ENCODE assay signal across 9 cellular contexts in the genomic region with DNA sequence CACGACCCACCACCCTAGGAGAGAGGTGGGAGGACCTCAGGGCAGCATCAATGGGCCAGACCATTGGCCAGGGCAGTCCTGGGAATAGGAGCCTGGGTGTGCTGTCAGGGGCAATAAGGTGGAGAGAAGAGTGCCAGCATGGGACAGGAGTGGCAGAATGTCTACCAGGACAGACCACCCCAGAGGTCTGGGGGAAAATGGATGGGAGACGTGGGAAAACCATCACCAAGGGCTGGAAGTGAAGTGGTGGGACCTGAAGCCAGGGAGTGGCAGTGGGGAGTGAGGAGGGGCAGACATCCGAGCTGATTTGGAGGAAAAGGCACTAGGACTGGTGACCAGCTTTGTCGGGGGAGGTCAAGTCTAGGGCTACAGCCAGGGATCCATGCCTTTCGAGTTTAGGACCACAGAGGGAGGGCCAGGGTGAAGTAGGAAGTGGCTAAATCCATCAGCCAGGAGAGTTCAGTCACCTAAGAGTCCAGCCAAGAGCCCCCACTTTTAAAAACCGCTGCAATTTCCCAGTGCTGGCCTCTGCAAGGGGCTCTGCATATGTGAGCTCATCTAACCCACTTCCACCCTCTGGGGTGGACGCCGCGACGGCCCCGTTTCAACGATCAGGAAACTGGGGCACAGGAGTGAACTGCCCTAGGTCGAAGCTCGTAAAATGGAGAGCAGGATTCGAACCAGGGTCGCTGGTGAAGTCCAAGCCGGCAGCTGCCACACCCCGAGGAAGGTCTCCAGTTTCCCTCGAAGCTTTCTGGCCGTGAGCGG. TPM values are rescaled to one million over a fixed set of nuclear protein-coding genes. Genes with fewer than 3 reads are reported as not detected.
DNase-seq lines count a peak whose midpoint lies in the region; ATAC-seq, FAIRE-seq and TF ChIP-seq lines count a peak whose summit lies in the region.
"Had no signal": no experiment of that assay in that cellular context is flagged by ENCODE, and none has a peak within 500 bp of the region (broad histone marks: within the 10 kb centered on the region; RNA-seq: fewer than 3 reads in every experiment).

No MANE protein-coding gene starts in this region.

- in situ Hi-C loops in K562 (cut with MboI) (no loop called here), HAP-1 (cut with MboI; ENCODE audit: low sequenced_read_pairs) (no loop called here)

- H3K4me3 ChIP-seq in HUES64 (ENCODE audit: low read length) (peak overlapping the region; percentile 65), K562 (no peak overlapping the region), keratinocyte (ENCODE audit: control insufficient read depth in 2 of 3, extremely low read depth in 1 of 3, insufficient read depth in 2 of 3, low read depth in 1 of 3, low read length in 3 of 3) (peak overlapping the region; percentile 56 to 76 (median 68)), HAP-1 (no peak overlapping the region)

- WGBS in HUES64, result 33% methylated on average over 21 of the region's 21 CpGs
- WGBS in K562 (ENCODE audit: insufficient coverage, low coverage, missing lambda C conversion rate), result 8% methylated on average over 21 of the region's 21 CpGs

- no peak for FAIRE-seq in K562 (lab: Jason Lieb, UNC)
- peak; percentile 39 for FAIRE-seq in keratinocyte (lab: Jason Lieb, UNC)

- ATAC-seq in K562, result no peak
- peak; percentile 5 for ATAC-seq in stimulated activated naive CD8-positive, alpha-beta T cell treated with anti-CD3 and anti-CD28 coated beads, Interleukin-15, amount 100 ng/mL, for 72 hours

- H3K4me2 ChIP-seq in K562 (ENCODE audit: insufficient read depth, low read length), result peak overlapping the region; percentile 49
- H3K4me2 ChIP-seq in keratinocyte (ENCODE audit: control insufficient read depth, extremely low read depth, insufficient read depth, low read depth, low read length), result peak overlapping the region; percentile 71

- H3K79me2 ChIP-seq in K562 (ENCODE audit: control insufficient read depth, insufficient read depth, low read length) (no peaks in the 10 kb centered on the region), keratinocyte (ENCODE audit: control insufficient read depth, insufficient read depth, low read length) (peaks cover 27% of the 10 kb centered on the region)

- H3K27ac ChIP-seq in HUES64 (ENCODE audit: low read depth, low read length) (no peak overlapping the region), K562 (ENCODE audit: extremely low read depth, low read depth, low read length) (no peak overlapping the region), keratinocyte (ENCODE audit: control insufficient read depth, insufficient read depth, low read length) (peak overlapping the region; percentile 94)

- no peak overlapping the region for H2AFZ ChIP-seq in K562 (ENCODE audit: low read depth, low read length)
- peak overlapping the region; percentile 91 for H2AFZ ChIP-seq in keratinocyte (ENCODE audit: control insufficient read depth, low read length)

- H3K36me3 ChIP-seq in HUES64 (ENCODE audit: insufficient read depth, low read length) (peaks cover 14% of the 10 kb centered on the region), K562 (ENCODE audit: control insufficient read depth, insufficient read depth, low read length) (no peaks in the 10 kb centered on the region), keratinocyte (ENCODE audit: control insufficient read depth in 2 of 2, extremely low read depth in 1 of 2, insufficient read depth in 2 of 2, low read length in 2 of 2) (peaks cover 0 to 6% of the 10 kb centered on the region in 2 experiments), HAP-1 (replicated peaks) (no peaks in the 10 kb centered on the region)

- TF ChIP-seq CTCF in K562 (IDR thresholded peaks at IDR 0.05 in 2 of 3, conservative IDR thresholded peaks at IDR 0.05 in 1 of 3; ENCODE audit: insufficient read depth in 2 of 3, low read depth in 1 of 3, low read length in 3 of 3), result no peak
- TF ChIP-seq CTCF in keratinocyte (optimal IDR thresholded peaks at IDR 0.05 in 1 of 3, IDR thresholded peaks at IDR 0.05 in 1 of 3, conservative IDR thresholded peaks at IDR 0.05 in 1 of 3; ENCODE audit: extremely low read depth in 1 of 3, insufficient read depth in 2 of 3, low read length in 3 of 3), result no peak

- no peak for DNase-seq in K562 (ENCODE audit: extremely low read depth in 1 of 4, low spot score in 3 of 4)
- no peak for DNase-seq in keratinocyte (ENCODE audit: low read depth, low spot score)
- no peak for DNase-seq in stimulated activated naive CD8-positive, alpha-beta T cell treated with anti-CD3 and anti-CD28 coated beads, Interleukin-15, amount 100 ng/mL, for 72 hours
- no peak for DNase-seq in NCI-H187 (lab: John Stamatoyannopoulos, UW)
- no peak for DNase-seq in stimulated activated CD4-positive, alpha-beta T cell treated with anti-CD3 and anti-CD28 coated beads, Interleukin-2, amount 100 ng/mL, for 48 hours
- no peak for DNase-seq in NK-92 treated with Interleukin-12 subunit alpha and Interleukin-12 subunit beta, amount 100 ng/mL, for 24 hours (lab: John Stamatoyannopoulos, UW)
- no peak for DNase-seq in HAP-1 (ENCODE audit: low spot score in 2 of 2)
- DNase-seq: NCI-H2029 treated with DMSO at 0.1 percent for 48 hours had no signal

- TF ChIP-seq RAD21 in K562 (CRISPR knock-in tag; conservative IDR thresholded peaks at IDR 0.05 in 1 of 2, IDR thresholded peaks at IDR 0.05 in 1 of 2), result no peak

- no peak for TF ChIP-seq EP300 in K562 (IDR thresholded peaks at IDR 0.05; ENCODE audit: low read length)

- intact Hi-C loops in K562 (cut with micrococcal nuclease), result no loop called here

- H3K9me1 ChIP-seq in K562 (ENCODE audit: control insufficient read depth, insufficient read depth, low read length) (no peaks in the 10 kb centered on the region), keratinocyte (ENCODE audit: control insufficient read depth, extremely low read depth, insufficient read depth, low read length) (no peaks in the 10 kb centered on the region)

- dilution Hi-C loops in keratinocyte (cut with MboI; ENCODE audit: extremely low pct_ligation_motif_present, low sequenced_read_pairs), result no loop called here

- H3K9me3 ChIP-seq in HUES64 (ENCODE audit: insufficient read depth, low read depth, low read length) (peaks cover 7% of the 10 kb centered on the region; the same call in 1 of the 2 replicates), K562 (replicated peaks; ENCODE audit: control insufficient read depth, insufficient read depth, low read depth, low read length) (peaks cover 7% of the 10 kb centered on the region; the same call in 1 of the 2 replicates), keratinocyte (ENCODE audit: control insufficient read depth, low read depth, low read length) (no peaks in the 10 kb centered on the region), HAP-1 (no peaks in the 10 kb centered on the region)

- H3K4me3 Mint-ChIP-seq in stimulated activated naive CD8-positive, alpha-beta T cell treated with anti-CD3 and anti-CD28 coated beads, Interleukin-15, amount 100 ng/mL, for 72 hours, result peak overlapping the region; percentile 21 to 27

- peaks cover 71% of the 10 kb centered on the region for H3K27me3 Mint-ChIP-seq in stimulated activated naive CD8-positive, alpha-beta T cell treated with anti-CD3 and anti-CD28 coated beads, Interleukin-15, amount 100 ng/mL, for 72 hours

- H3K4me1 ChIP-seq in HUES64 (ENCODE audit: insufficient read depth, low read length), result peaks cover 8% of the 10 kb centered on the region
- peaks cover 0 to 20% of the 10 kb centered on the region in 2 experiments; a peak in 4 of 5 replicates for H3K4me1 ChIP-seq in K562 (replicated peaks in 1 of 2; ENCODE audit: control insufficient read depth in 2 of 2, insufficient read depth in 2 of 2, low read length in 2 of 2)
- peaks cover 44% of the 10 kb centered on the region for H3K4me1 ChIP-seq in keratinocyte (ENCODE audit: control insufficient read depth, extremely low read depth, insufficient read depth, low read length)
- peaks cover 11% of the 10 kb centered on the region for H3K4me1 ChIP-seq in HAP-1

- TF ChIP-seq POLR2A in K562 (conservative IDR thresholded peaks at IDR 0.05), result no peak

- peaks cover 10 to 20% of the 10 kb centered on the region in 2 donors for H3K9me3 Mint-ChIP-seq in stimulated activated naive CD8-positive, alpha-beta T cell treated with anti-CD3 and anti-CD28 coated beads, Interleukin-15, amount 100 ng/mL, for 72 hours

- peaks cover 17% of the 10 kb centered on the region for H3K4me1 Mint-ChIP-seq in stimulated activated naive CD8-positive, alpha-beta T cell treated with anti-CD3 and anti-CD28 coated beads, Interleukin-15, amount 100 ng/mL, for 72 hours

- H4K20me1 ChIP-seq in K562 (replicated peaks; ENCODE audit: control insufficient read depth, insufficient read depth, low read length) (no peaks in the 10 kb centered on the region), keratinocyte (ENCODE audit: control insufficient read depth, extremely low read depth, insufficient read depth, low read length) (no peaks in the 10 kb centered on the region)

- H3K27ac Mint-ChIP-seq in stimulated activated naive CD8-positive, alpha-beta T cell treated with anti-CD3 and anti-CD28 coated beads, Interleukin-15, amount 100 ng/mL, for 72 hours, result no peak overlapping the region

- POLR2A ChIA-PET in K562 (lab: Yijun Ruan, JAX), result interaction anchor here (0.5 kb wide), 1 partner anchor 10 kb away, joined by 3 read pairs; no protein-coding TSS in a partner anchor

- peak overlapping the region; percentile 62 for H3K9ac ChIP-seq in HUES64 (ENCODE audit: low read depth, low read length)
- peak overlapping the region in 1 of 2 experiments; percentile 26; a peak in 1 of 4 replicates for H3K9ac ChIP-seq in K562 (ENCODE audit: insufficient read depth in 1 of 2, low read depth in 2 of 2, low read length in 2 of 2)
- peak overlapping the region; percentile 85 for H3K9ac ChIP-seq in keratinocyte (ENCODE audit: control insufficient read depth, extremely low read depth, insufficient read depth, low read length)

- no TSS peak for BruUV-seq in K562 (replicated peaks; lab: Mats Ljungman, UMichigan)

- CTCF ChIA-PET in K562 (lab: Yijun Ruan, JAX; ENCODE audit: low intra/inter-chr PET ratio), result no interaction called here

- H3K27me3 ChIP-seq in HUES64 (ENCODE audit: insufficient read depth, low read length) (peaks cover 29% of the 10 kb centered on the region), K562 (ENCODE audit: control insufficient read depth in 2 of 2, insufficient read depth in 2 of 2, low read length in 2 of 2) (peaks cover 2 to 18% of the 10 kb centered on the region in 2 experiments; a peak in 3 of 5 replicates), keratinocyte (ENCODE audit: control insufficient read depth, extremely low read depth, insufficient read depth, low read length) (no peaks in the 10 kb centered on the region), HAP-1 (ENCODE audit: low read depth) (no peaks in the 10 kb centered on the region)

RNA-seq across cellular contexts. Expression of gene EVC2, which starts 0.8 kb away (rescaled TPM):
- polyA plus RNA-seq in HUES64 (2013, experiment 1 of 2), result 2.3 TPM
- 2.8 TPM for polyA plus RNA-seq in HUES64 (2013, experiment 2 of 2)
- 0.62 and 0.63 TPM in 2 replicates for total RNA-seq in K562 (2011; cell fraction: chromatin; rRNA removed; ENCODE audit: low replicate concordance)
- total RNA-seq in K562 (2011; cell fraction: nucleolus; rRNA removed), result 0.26 and 0.33 TPM in 2 replicates
- 0.31 and 0.51 TPM in 2 replicates for total RNA-seq in K562 (2011; cell fraction: nucleoplasm; rRNA removed)
- 0.54 and 0.61 TPM in 2 replicates for total RNA-seq in K562 (2014; rRNA removed)
- 0.29 and 0.45 TPM in 2 replicates for total RNA-seq in K562 (2014; rRNA removed; fragmentation: Illumina TruSeq; extraction: Trizol)
- total RNA-seq in K562 (2015; rRNA removed; fragmentation: Illumina TruSeq; extraction: Trizol), result 0.45 and 0.51 TPM in 2 replicates
- 0.47 and 0.55 TPM in 2 replicates for total RNA-seq in K562 (2021)
- 0.03 TPM in 1 of 2 replicates, not detected in the other for polyA plus RNA-seq in K562 (2011; rRNA removed)
- 0.01 TPM in 1 of 2 replicates, not detected in the other for polyA plus RNA-seq in K562 (2011; cell fraction: cytosol; rRNA removed)
- polyA plus RNA-seq in K562 (2011; cell fraction: nucleus; rRNA removed), result 0.10 TPM in 1 of 2 replicates, not detected in the other
- 0.36 and 1.2 TPM in 2 replicates for polyA plus RNA-seq in K562 (2012)
- 0.26 and 0.33 TPM in 2 replicates for polyA plus RNA-seq in K562 (2014; fragmentation: Illumina TruSeq; extraction: Trizol)
- under 1 TPM in 1 of 2 experiments, not detected in 1; 0.07 TPM for polyA plus RNA-seq in K562 (2014; fragmentation: Nextera tagmentation; extraction: Ambion mirVana)
- 0.36 and 0.42 TPM in 2 replicates for polyA plus RNA-seq in K562 (2014; rRNA removed)
- 0.04 TPM in 1 of 2 replicates, not detected in the other for polyA minus RNA-seq in K562 (2011; rRNA and poly(A)+ RNA removed)
- polyA minus RNA-seq in K562 (2011; cell fraction: cytosol; rRNA and poly(A)+ RNA removed), result not detected in 2 replicates
- polyA minus RNA-seq in K562 (2011; cell fraction: nucleus; rRNA and poly(A)+ RNA removed), result 0.13 TPM in 1 of 2 replicates, not detected in the other
- polyA plus RNA-seq in keratinocyte, result 1.1 to 1.7 TPM (median 1.1 TPM) in 3 replicates
- 4.2 TPM for polyA plus RNA-seq in keratinocyte (2011; ENCODE audit: low read depth)
- 0.68 and 1.1 TPM in 2 replicates for polyA plus RNA-seq in keratinocyte (2011; cell fraction: cytosol; rRNA removed)
- 5.5 and 6.3 TPM in 2 replicates for polyA plus RNA-seq in keratinocyte (2011; cell fraction: nucleus; rRNA removed)
- polyA plus RNA-seq in keratinocyte (2012; ENCODE audit: low replicate concordance), result 1.8 and 3.7 TPM in 2 replicates
- polyA minus RNA-seq in keratinocyte, result 4.0 to 5.0 TPM (median 4.3 TPM) in 3 replicates
- 2.3 TPM for polyA minus RNA-seq in keratinocyte (2011; cell fraction: cytosol; rRNA and poly(A)+ RNA removed)
- 4.7 and 9.3 TPM in 2 replicates for polyA minus RNA-seq in keratinocyte (2011; cell fraction: nucleus; rRNA and poly(A)+ RNA removed)

RNA-seq across cellular contexts. Expression of gene EVC, which starts 3.5 kb away (rescaled TPM):
- polyA plus RNA-seq in HUES64 (2013, experiment 1 of 2), result 4.5 TPM
- polyA plus RNA-seq in HUES64 (2013, experiment 2 of 2), result 5.0 TPM
- total RNA-seq in K562 (2011; cell fraction: chromatin; rRNA removed; ENCODE audit: low replicate concordance), result 3.4 and 3.9 TPM in 2 replicates
- 1.3 and 1.6 TPM in 2 replicates for total RNA-seq in K562 (2011; cell fraction: nucleolus; rRNA removed)
- total RNA-seq in K562 (2011; cell fraction: nucleoplasm; rRNA removed), result 1.1 and 2.0 TPM in 2 replicates
- total RNA-seq in K562 (2014; rRNA removed), result 0.91 and 2.3 TPM in 2 replicates
- 1.1 and 1.2 TPM in 2 replicates for total RNA-seq in K562 (2014; rRNA removed; fragmentation: Illumina TruSeq; extraction: Trizol)
- total RNA-seq in K562 (2015; rRNA removed; fragmentation: Illumina TruSeq; extraction: Trizol), result 1.4 and 1.7 TPM in 2 replicates
- total RNA-seq in K562 (2021), result 3.2 and 3.4 TPM in 2 replicates
- 0.01 and 0.22 TPM in 2 replicates for polyA plus RNA-seq in K562 (2011; rRNA removed)
- 0.01 and 0.10 TPM in 2 replicates for polyA plus RNA-seq in K562 (2011; cell fraction: cytosol; rRNA removed)
- polyA plus RNA-seq in K562 (2011; cell fraction: nucleus; rRNA removed), result 0.03 and 1.2 TPM in 2 replicates
- 1.3 and 3.9 TPM in 2 replicates for polyA plus RNA-seq in K562 (2012)
- 1.2 and 1.5 TPM in 2 replicates for polyA plus RNA-seq in K562 (2014; fragmentation: Illumina TruSeq; extraction: Trizol)
- polyA plus RNA-seq in K562 (2014; fragmentation: Nextera tagmentation; extraction: Ambion mirVana), result under 1 TPM; 0.03 to 0.08 TPM
- 2.6 and 2.7 TPM in 2 replicates for polyA plus RNA-seq in K562 (2014; rRNA removed)
- polyA minus RNA-seq in K562 (2011; rRNA and poly(A)+ RNA removed), result 0.06 and 0.18 TPM in 2 replicates
- polyA minus RNA-seq in K562 (2011; cell fraction: cytosol; rRNA and poly(A)+ RNA removed), result 0.10 TPM in 1 of 2 replicates, not detected in the other
- polyA minus RNA-seq in K562 (2011; cell fraction: nucleus; rRNA and poly(A)+ RNA removed), result 0.44 and 1.1 TPM in 2 replicates
- 6.5 to 7.3 TPM (median 7.1 TPM) in 3 replicates for polyA plus RNA-seq in keratinocyte
- polyA plus RNA-seq in keratinocyte (2011; ENCODE audit: low read depth), result 3.8 TPM
- 5.3 and 7.7 TPM in 2 replicates for polyA plus RNA-seq in keratinocyte (2011; cell fraction: cytosol; rRNA removed)
- polyA plus RNA-seq in keratinocyte (2011; cell fraction: nucleus; rRNA removed), result 23.8 and 31.2 TPM in 2 replicates
- polyA plus RNA-seq in keratinocyte (2012; ENCODE audit: low replicate concordance), result 4.2 and 16.1 TPM in 2 replicates
- polyA minus RNA-seq in keratinocyte, result 10.2 to 23.4 TPM (median 15.7 TPM) in 3 replicates
- 30.5 TPM for polyA minus RNA-seq in keratinocyte (2011; cell fraction: cytosol; rRNA and poly(A)+ RNA removed)
- polyA minus RNA-seq in keratinocyte (2011; cell fraction: nucleus; rRNA and poly(A)+ RNA removed), result 31.4 and 40.2 TPM in 2 replicates

Comparison
In these comparisons a context has a peak if more than half of its experiments do, and no peak if none do; other contexts are left out.
1. H3K4me3 ChIP-seq: peak in HUES64 (single experiment) and keratinocyte (3 of 3); none in K562 (single experiment) and HAP-1 (single experiment).